Comparison of ENCODE assay signal across 8 cellular contexts in the genomic region with DNA sequence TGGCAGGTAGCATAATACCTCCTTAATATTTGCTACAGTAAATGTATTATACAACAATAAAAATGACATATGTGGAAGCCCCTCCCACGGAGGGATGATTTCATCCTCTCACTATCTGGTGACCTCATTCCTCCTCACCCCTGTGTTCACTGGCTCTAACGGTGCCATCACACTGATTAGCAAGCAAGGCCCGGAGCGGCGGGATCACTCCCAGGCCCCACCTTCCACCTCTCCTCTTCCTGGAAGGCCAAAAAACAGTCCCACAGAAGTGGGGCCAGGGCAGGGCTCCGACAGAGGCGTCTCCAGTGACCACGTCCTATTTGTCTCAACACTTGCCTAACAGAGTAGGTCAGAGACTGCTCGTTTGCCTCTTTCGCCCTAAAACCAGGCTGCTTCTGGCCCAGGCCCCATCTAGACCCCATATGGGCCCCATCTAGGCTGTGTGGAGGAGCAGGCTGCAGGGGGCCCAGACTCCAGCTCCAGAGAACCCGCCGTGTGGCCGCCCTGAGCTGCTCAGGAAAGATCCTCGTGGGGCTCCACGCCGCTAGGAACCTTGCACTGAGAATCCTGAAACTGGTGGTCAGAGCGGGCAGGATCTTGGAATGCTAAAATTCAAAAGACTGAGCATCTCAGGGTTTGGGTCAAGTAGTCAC. TPM values are rescaled to one million over a fixed set of nuclear protein-coding genes. Genes with fewer than 3 reads are reported as not detected.
DNase-seq lines count a peak whose midpoint lies in the region; ATAC-seq lines count a peak whose summit lies in the region.

No MANE protein-coding gene starts in this region.

- H3K4me3 Mint-ChIP-seq in activated naive CD8-positive, alpha-beta T cell treated with anti-CD3 and anti-CD28 coated beads for 36 hours, result peak overlapping the region; percentile 95
- no peak overlapping the region for H3K4me3 Mint-ChIP-seq in stimulated activated memory B cell treated with anti-CD40 and anti-IgM and Interleukin-4, amounts not matched to agents 10 μg/mL and 1 μg/mL and 100 μg/mL, for 72 hours

- no peaks in the 10 kb centered on the region for H3K27me3 Mint-ChIP-seq in activated naive CD8-positive, alpha-beta T cell treated with anti-CD3 and anti-CD28 coated beads for 36 hours
- H3K27me3 Mint-ChIP-seq in stimulated activated memory B cell treated with anti-CD40 and anti-IgM and Interleukin-4, amounts not matched to agents 10 μg/mL and 1 μg/mL and 100 μg/mL, for 72 hours, result no peaks in the 10 kb centered on the region

- peaks cover 34% of the 10 kb centered on the region for H3K36me3 Mint-ChIP-seq in activated naive CD8-positive, alpha-beta T cell treated with anti-CD3 and anti-CD28 coated beads for 36 hours
- peaks cover 4% of the 10 kb centered on the region for H3K36me3 Mint-ChIP-seq in stimulated activated memory B cell treated with anti-CD40 and anti-IgM and Interleukin-4, amounts not matched to agents 10 μg/mL and 1 μg/mL and 100 μg/mL, for 72 hours

- H3K4me1 Mint-ChIP-seq in activated naive CD8-positive, alpha-beta T cell treated with anti-CD3 and anti-CD28 coated beads for 36 hours, result peaks cover 68% of the 10 kb centered on the region
- peaks cover 68% of the 10 kb centered on the region for H3K4me1 Mint-ChIP-seq in stimulated activated memory B cell treated with anti-CD40 and anti-IgM and Interleukin-4, amounts not matched to agents 10 μg/mL and 1 μg/mL and 100 μg/mL, for 72 hours

- H3K9me3 Mint-ChIP-seq in activated naive CD8-positive, alpha-beta T cell treated with anti-CD3 and anti-CD28 coated beads for 36 hours, result peaks cover 2% of the 10 kb centered on the region
- H3K9me3 Mint-ChIP-seq in stimulated activated memory B cell treated with anti-CD40 and anti-IgM and Interleukin-4, amounts not matched to agents 10 μg/mL and 1 μg/mL and 100 μg/mL, for 72 hours, result no peaks in the 10 kb centered on the region

- ATAC-seq in stimulated activated memory B cell treated with anti-CD40 and anti-IgM and Interleukin-4, amounts not matched to agents 10 μg/mL and 1 μg/mL and 100 μg/mL, for 72 hours, result no peak
- ATAC-seq in HG02588 (IDR thresholded peaks at IDR 0.05; ENCODE audit: unreplicated experiment), result no peak
- ATAC-seq in GM21447 (IDR thresholded peaks at IDR 0.05; ENCODE audit: unreplicated experiment), result no peak

- H3K27ac Mint-ChIP-seq in activated naive CD8-positive, alpha-beta T cell treated with anti-CD3 and anti-CD28 coated beads for 36 hours, result peak overlapping the region; percentile 97
- peak overlapping the region; percentile 80 for H3K27ac Mint-ChIP-seq in stimulated activated memory B cell treated with anti-CD40 and anti-IgM and Interleukin-4, amounts not matched to agents 10 μg/mL and 1 μg/mL and 100 μg/mL, for 72 hours

- peak; percentile 37 for DNase-seq in Caki2 (ENCODE audit: low read depth)
- peak; percentile 79 for DNase-seq in RPMI7951 (ENCODE audit: low read depth)
- peak; percentile 69 for DNase-seq in activated naive CD8-positive, alpha-beta T cell treated with anti-CD3 and anti-CD28 coated beads for 36 hours
- peak; percentile 90 for DNase-seq in islet precursor cell
- no peak for DNase-seq in NCI-H1436 (lab: John Stamatoyannopoulos, UW)

- in situ Hi-C loops in Caki2 (cut with HindIII; ENCODE audit: low pct_unique_long_range_greater_than_20kb, low sequenced_read_pairs), result no loop called here

RNA-seq across cellular contexts. Expression of a gene that starts 3.7 kb away (rescaled TPM):
- total RNA-seq in Caki2 (2014; rRNA removed; shearing (Covaris generic); ENCODE audit: low replicate concordance), result not detected in 2 replicates
- 0.88 and 1.7 TPM in 2 replicates for total RNA-seq in RPMI7951 (2014; rRNA removed; shearing (Covaris generic))
- 10 to 100 TPM; 22.2 to 23.0 TPM for total RNA-seq in activated naive CD8-positive, alpha-beta T cell treated with anti-CD3 and anti-CD28 coated beads for 36 hours

RNA-seq across cellular contexts. Expression of a gene that starts 32.1 kb away (rescaled TPM):
- total RNA-seq in Caki2 (2014; rRNA removed; shearing (Covaris generic); ENCODE audit: low replicate concordance), result not detected in 2 replicates
- total RNA-seq in RPMI7951 (2014; rRNA removed; shearing (Covaris generic)), result 173 and 232 TPM in 2 replicates
- total RNA-seq in activated naive CD8-positive, alpha-beta T cell treated with anti-CD3 and anti-CD28 coated beads for 36 hours, result under 1 TPM in 1 of 2 experiments, not detected in 1; 0.12 TPM

Comparison
In these comparisons a context has a peak if more than half of its experiments do, and no peak if none do; other contexts are left out.
1. RNA of a gene that starts 32.1 kb away (total RNA-seq): 173 to 232 TPM in RPMI7951; 0.12 TPM in activated naive CD8-positive, alpha-beta T cell treated with anti-CD3 and anti-CD28 coated beads for 36 hours and not detected in Caki2; every median in the first group is over 100 times any median in the second.